Comparison of ENCODE assay signal across 7 cellular contexts in genomic region chr12:79691299-79692248, GRCh38. TPM values are rescaled to one million over a fixed set of nuclear protein-coding genes. Genes with fewer than 3 reads are reported as not detected.
DNase-seq lines count a peak whose midpoint lies in the region; ATAC-seq, FAIRE-seq and TF ChIP-seq lines count a peak whose summit lies in the region.

No MANE protein-coding gene starts in this region.

- no peak for FAIRE-seq in GM12878 (lab: Jason Lieb, UNC)

- no peak for TF ChIP-seq EP300 in GM12878 (IDR thresholded peaks at IDR 0.05; ENCODE audit: borderline replicate concordance in 1 of 2, control insufficient read depth in 1 of 2, low read depth in 2 of 2, low read length in 2 of 2)

- intact Hi-C loops in GM12878 (cut with micrococcal nuclease; ENCODE audit: unreplicated experiment) = loop anchor here (5.0 kb wide), 2 partner anchors 89 to 246 kb away; partner anchors contain the start of gene PPP1R12A

- CTCF ChIA-PET in GM12878 (lab: Yijun Ruan, JAX) = interaction anchor here (0.6 to 2.5 kb wide), 12 partner anchors 9 to 273 kb away, joined by 3 to 24 read pairs (median 4); no protein-coding TSS in a partner anchor

- H3K9ac ChIP-seq in GM12878 (ENCODE audit: control insufficient read depth, insufficient read depth, low read length) = peak overlapping the region; percentile 44; the same call in 1 of the 2 replicates
- peak overlapping the region in 2 of 3 donors; percentile 34 to 40 for H3K9ac ChIP-seq in skeletal muscle tissue (ENCODE audit: low read depth in 1 of 3, low read length in 3 of 3)

- no TSS peak for BruUV-seq in GM12878 (replicated peaks; lab: Mats Ljungman, UMichigan)

- in situ Hi-C loops in GM12878 (cut with MboI) = no loop called here

- no peaks in the 10 kb centered on the region for H4K20me1 ChIP-seq in GM12878 (ENCODE audit: control insufficient read depth, insufficient read depth)

- RAD21 ChIA-PET in GM12878 (lab: Charles Lee; ENCODE audit: unreplicated experiment) = interaction anchor here (0.6 to 6.9 kb wide), 10 partner anchors 46 to 579 kb away, joined by 3 to 70 read pairs (median 4); no protein-coding TSS in a partner anchor

- H3K79me2 ChIP-seq in GM12878 (ENCODE audit: control insufficient read depth, insufficient read depth, low read length) = peaks cover 35% of the 10 kb centered on the region

- peak overlapping the region; percentile 95 for H2AFZ ChIP-seq in GM12878 (ENCODE audit: control insufficient read depth, low read depth, low read length)

- ATAC-seq in GM12878 (no peak), HG03196 (IDR thresholded peaks at IDR 0.05; ENCODE audit: unreplicated experiment) (no peak), HG03571 (IDR thresholded peaks at IDR 0.05; ENCODE audit: unreplicated experiment) (no peak)

- no peak for TF ChIP-seq CTCF in GM12878 (IDR thresholded peaks at IDR 0.05 in 2 of 3, conservative IDR thresholded peaks at IDR 0.05 in 1 of 3; ENCODE audit: control insufficient read depth in 2 of 3, extremely low read depth in 1 of 3, insufficient read depth in 1 of 3, low read depth in 3 of 3, low read length in 3 of 3)

- H3K36me3 ChIP-seq in GM12878 (ENCODE audit: control insufficient read depth in 2 of 2, insufficient read depth in 2 of 2, low read length in 1 of 2) = no peaks in the 10 kb centered on the region
- no peaks in the 10 kb centered on the region for H3K36me3 ChIP-seq in skeletal muscle tissue (ENCODE audit: control insufficient read depth in 3 of 3, insufficient read depth in 3 of 3, low read length in 3 of 3)

- 8% methylated on average over 27 of the region's 27 CpGs for WGBS in GM12878 (ENCODE audit: insufficient coverage, insufficient replicate concordance, low lambda C conversion rate, missing lambda C conversion rate)

- H3K27me3 ChIP-seq in GM12878 (replicated peaks in 1 of 2; ENCODE audit: control insufficient read depth in 2 of 2, insufficient read depth in 2 of 2, low read length in 1 of 2) = no peaks in the 10 kb centered on the region
- H3K27me3 ChIP-seq in skeletal muscle tissue (ENCODE audit: control insufficient read depth in 3 of 3, insufficient read depth in 3 of 3, low read length in 3 of 3) = peaks cover 6 to 28% (median 26%) of the 10 kb centered on the region in 3 donors

- H3K4me2 ChIP-seq in GM12878 (ENCODE audit: control insufficient read depth, insufficient read depth) = peak overlapping the region; percentile 87

- POLR2A ChIA-PET in GM12878 (lab: Charles Lee) = interaction anchor here (0.6 to 1.0 kb wide), 2 partner anchors 10 to 138 kb away, joined by 3 read pairs; no protein-coding TSS in a partner anchor

- 0 out of 2 replicates have a peak, but pooled peaks cover 5% of the 10 kb centered on the region for H3K4me1 ChIP-seq in GM12878 (ENCODE audit: control insufficient read depth, insufficient read depth, low read length)
- H3K4me1 ChIP-seq in skeletal muscle tissue (ENCODE audit: control insufficient read depth in 3 of 3, insufficient read depth in 3 of 3, low read length in 3 of 3) = peaks cover 0 to 10% (median 2%) of the 10 kb centered on the region in 3 donors

- TF ChIP-seq POLR2A in GM12878 (IDR thresholded peaks at IDR 0.05; ENCODE audit: low read depth, low read length) = no peak

- DNase-seq in NCI-H1694 treated with DMSO at 0.1 percent for 48 hours (lab: John Stamatoyannopoulos, UW) = peak; percentile 20
- DNase-seq in GM12878 (ENCODE audit: low read depth, low spot score) = no peak
- peak; percentile 22 for DNase-seq in iPS-NIHi7 (ENCODE audit: extremely low spot score)

- no peaks in the 10 kb centered on the region for H3K9me3 ChIP-seq in GM12878 (replicated peaks; ENCODE audit: control insufficient read depth, insufficient read depth, low read length)
- no peaks in the 10 kb centered on the region for H3K9me3 ChIP-seq in skeletal muscle tissue (ENCODE audit: control insufficient read depth in 3 of 3, low read length in 3 of 3)

- no peak for TF ChIP-seq RAD21 in GM12878 (IDR thresholded peaks at IDR 0.05; ENCODE audit: insufficient read depth, low read depth, low read length)

- SMC1A ChIA-PET in GM12878 (lab: Charles Lee; ENCODE audit: uncharacterized antibody, unreplicated experiment) = interaction anchor here (0.6 to 1.7 kb wide), 2 partner anchors 17 to 1692 kb away, joined by 3 to 5 read pairs; no protein-coding TSS in a partner anchor

- peak overlapping the region; percentile 96 for H3K4me3 ChIP-seq in GM08714 (ENCODE audit: low read length)
- H3K4me3 ChIP-seq in GM12878 = peak overlapping the region; percentile 69
- H3K4me3 ChIP-seq in skeletal muscle tissue (ENCODE audit: low read length in 3 of 3) = peak overlapping the region; percentile 66 to 73 (median 73)

- H3K27ac ChIP-seq in GM12878 (ENCODE audit: control insufficient read depth, insufficient read depth) = no peak overlapping the region
- H3K27ac ChIP-seq in skeletal muscle tissue (ENCODE audit: low read depth, low read length) = no peak overlapping the region

TF ChIP-seq in GM12878, 131 proteins besides CTCF, POLR2A, EP300 and RAD21:
- no peak for TF ChIP-seq IRF4 (IDR thresholded peaks at IDR 0.05; ENCODE audit: low read depth, low read length)
- TF ChIP-seq LARP7 (IDR thresholded peaks at IDR 0.05) = 0 out of 2 replicates have a peak, but pooled peaks have one; percentile 11
- TF ChIP-seq IKZF1 (conservative IDR thresholded peaks at IDR 0.05) = peak; percentile 19
- TF ChIP-seq ZNF592 (IDR thresholded peaks at IDR 0.05) = no peak
- no peak for TF ChIP-seq RUNX3 (IDR thresholded peaks at IDR 0.05; ENCODE audit: low read length)
- TF ChIP-seq BRCA1 (IDR thresholded peaks at IDR 0.05; ENCODE audit: low read depth, low read length) = no peak
- 0 out of 2 replicates have a peak, but pooled peaks have one; percentile 29 for TF ChIP-seq EED (IDR thresholded peaks at IDR 0.05; ENCODE audit: low read depth)

RNA-seq across cellular contexts. Expression of gene PAWR, which starts 0.8 kb away (rescaled TPM):
- 153 and 161 TPM in 2 replicates for total RNA-seq in GM12878 (2013; cell fraction: nucleolus; rRNA removed)
- 48.4 and 53.6 TPM in 2 replicates for total RNA-seq in GM12878 (2014; rRNA removed)
- total RNA-seq in GM12878 (2014; rRNA removed; fragmentation: Illumina TruSeq; extraction: Trizol) = 25.5 and 28.2 TPM in 2 replicates
- total RNA-seq in GM12878 (2021) = 69.5 and 70.6 TPM in 2 replicates
- polyA plus RNA-seq in GM12878 (2011; ENCODE audit: low read depth) = 3.9 TPM
- polyA plus RNA-seq in GM12878 (2011; rRNA removed) = 22.9 and 38.8 TPM in 2 replicates
- polyA plus RNA-seq in GM12878 (2011; cell fraction: cytosol; rRNA removed) = 5.2 and 7.5 TPM in 2 replicates
- 17.8 and 23.1 TPM in 2 replicates for polyA plus RNA-seq in GM12878 (2011; cell fraction: nucleus; rRNA removed)
- 12.4 and 13.4 TPM in 2 replicates for polyA plus RNA-seq in GM12878 (2012)
- 19.3 and 29.4 TPM in 2 replicates for polyA plus RNA-seq in GM12878 (2014; fragmentation: Illumina TruSeq; extraction: Trizol)
- 10 to 100 TPM in 1 of 2 experiments, 1 to 10 TPM in 1; 8.1 to 10.0 TPM for polyA plus RNA-seq in GM12878 (2014; fragmentation: Nextera tagmentation; extraction: Ambion mirVana)
- 32.5 and 34.9 TPM in 2 replicates for polyA plus RNA-seq in GM12878 (2014; rRNA removed)
- polyA plus RNA-seq in GM12878 (2016; fragmentation: Nextera tagmentation; extraction: Ambion mirVana) = 10 to 100 TPM; 18.5 to 27.7 TPM
- 10.3 and 14.3 TPM in 2 replicates for polyA minus RNA-seq in GM12878 (2011; rRNA and poly(A)+ RNA removed)
- polyA minus RNA-seq in GM12878 (2011; cell fraction: cytosol; rRNA and poly(A)+ RNA removed) = 6.8 and 8.0 TPM in 2 replicates
- polyA minus RNA-seq in GM12878 (2011; cell fraction: nucleus; rRNA and poly(A)+ RNA removed) = 24.2 and 41.6 TPM in 2 replicates
- 8.4 TPM for total RNA-seq in skeletal muscle tissue
